In the genomic region with DNA sequence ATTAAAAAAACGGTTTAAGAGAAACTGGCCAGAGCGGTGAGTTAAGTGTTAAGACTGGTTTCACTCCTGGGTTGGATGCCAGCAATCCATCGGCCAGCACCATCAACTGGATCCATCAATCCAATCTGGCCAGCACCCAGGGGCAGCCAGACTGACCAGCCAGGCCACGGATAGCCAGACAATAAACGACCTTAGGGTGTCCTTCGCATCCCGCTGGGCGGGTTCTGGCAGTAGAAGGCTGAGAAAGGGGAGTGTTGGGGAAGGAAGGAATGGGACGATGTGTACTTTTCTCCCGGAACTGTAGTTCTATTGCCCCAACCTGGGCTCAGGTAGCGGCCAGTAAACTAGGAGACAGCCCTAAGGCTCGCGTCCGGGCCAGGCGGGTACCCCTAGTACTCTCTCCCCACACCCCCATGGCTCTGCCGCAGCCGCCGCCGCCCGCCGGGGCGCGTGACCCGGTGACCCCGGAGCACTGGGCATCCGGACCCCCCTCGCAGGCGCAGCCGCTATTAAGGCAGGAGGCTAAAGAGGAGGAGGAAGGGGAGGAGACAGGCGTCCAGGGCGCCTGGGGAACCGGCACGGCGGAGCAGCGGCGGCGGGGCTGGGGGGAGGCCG, we compare ENCODE assay signal across 8 cellular contexts. TPM values are rescaled to one million over a fixed set of nuclear protein-coding genes. Genes with fewer than 3 reads are reported as not detected.
DNase-seq lines count a peak whose midpoint lies in the region; ATAC-seq and TF ChIP-seq lines count a peak whose summit lies in the region.

Gene CASD1 (plus strand): TSS at position 546 of the 615 bp plus-strand sequence. CDS start 276 bp downstream, outside the sequence.

- DNase-seq in CD1c-positive myeloid dendritic cell (ENCODE audit: extremely low spot score) (peak; percentile 45), GM19240 (ENCODE audit: insufficient read length, low spot score) (peak; percentile 40), Peyer's patch (peak; percentile 71 to 83 (median 72)), foreskin keratinocyte (no peak), superior temporal gyrus (ENCODE audit: extremely low spot score) (peak; percentile 58)
- DNase-seq in activated T-helper 2 cell treated with anti-CD3 and anti-CD28 coated beads, Interferon-gamma antibody, Interleukin-2, Interleukin-4, amounts not matched to agents 10 μg/mL and 5 μg/mL and 100 μg/mL, durations not matched to agents 14 hours and 24 hours and 36 hours (ENCODE audit: low spot score), result peak; percentile 54

- ATAC-seq in HG03442 (IDR thresholded peaks at IDR 0.05; ENCODE audit: unreplicated experiment) (peak; percentile 56), foreskin keratinocyte (peak; percentile 51)

- no peaks in the 10 kb centered on the region for H3K27me3 Mint-ChIP-seq in activated T-helper 2 cell treated with anti-CD3 and anti-CD28 coated beads, Interferon-gamma antibody, Interleukin-2, Interleukin-4, amounts not matched to agents 10 μg/mL and 5 μg/mL and 100 μg/mL, durations not matched to agents 14 hours and 24 hours and 36 hours (ENCODE audit: low read depth)

- H3K27ac ChIP-seq in Peyer's patch (peak within 1 kb of the TSS; percentile 87 to 94 (median 92)), foreskin keratinocyte (peak within 1 kb of the TSS; percentile 80), neutrophil (peak within 1 kb of the TSS; percentile 55)

- peak within 1 kb of the TSS; percentile 86 for H3K27ac Mint-ChIP-seq in activated T-helper 2 cell treated with anti-CD3 and anti-CD28 coated beads, Interferon-gamma antibody, Interleukin-2, Interleukin-4, amounts not matched to agents 10 μg/mL and 5 μg/mL and 100 μg/mL, durations not matched to agents 14 hours and 24 hours and 36 hours

- H3K36me3 ChIP-seq in Peyer's patch (no peaks in the 10 kb centered on the region), neutrophil (no peaks in the 10 kb centered on the region)

- H3K9me3 ChIP-seq in Peyer's patch, result no peaks in the 10 kb centered on the region
- no peaks in the 10 kb centered on the region for H3K9me3 ChIP-seq in neutrophil

- H3K4me3 ChIP-seq in Peyer's patch (peak within 1 kb of the TSS; percentile 78 to 94 (median 86)), neutrophil (ENCODE audit: low read depth in 1 of 2, low read length in 1 of 2) (peak within 1 kb of the TSS; percentile 70 to 77)

- H3K9me3 Mint-ChIP-seq in activated T-helper 2 cell treated with anti-CD3 and anti-CD28 coated beads, Interferon-gamma antibody, Interleukin-2, Interleukin-4, amounts not matched to agents 10 μg/mL and 5 μg/mL and 100 μg/mL, durations not matched to agents 14 hours and 24 hours and 36 hours, result no peaks in the 10 kb centered on the region

- intact Hi-C loops in activated T-helper 2 cell treated with anti-CD3 and anti-CD28 coated beads, Interferon-gamma antibody, Interleukin-2, Interleukin-4, amounts not matched to agents 10 μg/mL and 5 μg/mL and 100 μg/mL, durations not matched to agents 14 hours and 24 hours and 36 hours (cut with micrococcal nuclease), result loop anchor here (5.0 kb wide), 1 partner anchor 993 kb away; no protein-coding TSS in a partner anchor

- H3K4me3 Mint-ChIP-seq in activated T-helper 2 cell treated with anti-CD3 and anti-CD28 coated beads, Interferon-gamma antibody, Interleukin-2, Interleukin-4, amounts not matched to agents 10 μg/mL and 5 μg/mL and 100 μg/mL, durations not matched to agents 14 hours and 24 hours and 36 hours (ENCODE audit: low read depth), result peak within 1 kb of the TSS; percentile 85

- H3K27me3 ChIP-seq in Peyer's patch, result no peaks in the 10 kb centered on the region
- H3K27me3 ChIP-seq in foreskin keratinocyte, result no peaks in the 10 kb centered on the region
- peaks cover 2% of the 10 kb centered on the region for H3K27me3 ChIP-seq in neutrophil

- H3K4me1 Mint-ChIP-seq in activated T-helper 2 cell treated with anti-CD3 and anti-CD28 coated beads, Interferon-gamma antibody, Interleukin-2, Interleukin-4, amounts not matched to agents 10 μg/mL and 5 μg/mL and 100 μg/mL, durations not matched to agents 14 hours and 24 hours and 36 hours (ENCODE audit: low read depth), result peaks cover 33% of the 10 kb centered on the region

- H3K4me1 ChIP-seq in Peyer's patch, result peaks cover 0 to 27% (median 3%) of the 10 kb centered on the region in 4 donors
- H3K4me1 ChIP-seq in foreskin keratinocyte, result peaks cover 18% of the 10 kb centered on the region
- H3K4me1 ChIP-seq in neutrophil (ENCODE audit: control insufficient read depth in 1 of 2, insufficient read depth in 1 of 2, low read depth in 1 of 2, low read length in 1 of 2), result peaks cover 12 to 19% of the 10 kb centered on the region in 2 experiments

- TF ChIP-seq POLR2A in Peyer's patch (IDR thresholded peaks at IDR 0.05), result peak in 1 of 2 donors; percentile 4

- H3K36me3 Mint-ChIP-seq in activated T-helper 2 cell treated with anti-CD3 and anti-CD28 coated beads, Interferon-gamma antibody, Interleukin-2, Interleukin-4, amounts not matched to agents 10 μg/mL and 5 μg/mL and 100 μg/mL, durations not matched to agents 14 hours and 24 hours and 36 hours (ENCODE audit: low read depth), result peaks cover 22% of the 10 kb centered on the region

- TF ChIP-seq CTCF in Peyer's patch (IDR thresholded peaks at IDR 0.05), result no peak
- no peak for TF ChIP-seq CTCF in foreskin keratinocyte (conservative IDR thresholded peaks at IDR 0.05)
- no peak for TF ChIP-seq CTCF in neutrophil (IDR thresholded peaks at IDR 0.05)

RNA-seq across cellular contexts. Expression of gene CASD1, which starts in this region (rescaled TPM):
- total RNA-seq in Peyer's patch, result 10 to 100 TPM in 1 of 4 donors, 1 to 10 TPM in 3; 5.2 to 23.9 (median 9.3) TPM
- 17.7 and 21.3 TPM in 2 replicates for total RNA-seq in activated T-helper 2 cell treated with anti-CD3 and anti-CD28 coated beads, Interferon-gamma antibody, Interleukin-2, Interleukin-4, amounts not matched to agents 10 μg/mL and 5 μg/mL and 100 μg/mL, durations not matched to agents 14 hours and 24 hours and 36 hours
- 6.0 and 6.2 TPM in 2 replicates for total RNA-seq in foreskin keratinocyte
- 3.0 and 3.3 TPM in 2 replicates for polyA plus RNA-seq in foreskin keratinocyte

Comparison
In these comparisons a context has a peak if more than half of its experiments do, and no peak if none do; other contexts are left out.
1. DNase-seq: peak in CD1c-positive myeloid dendritic cell (single experiment), GM19240 (single experiment), Peyer's patch (3 of 3), activated T-helper 2 cell treated with anti-CD3 and anti-CD28 coated beads, Interferon-gamma antibody, Interleukin-2, Interleukin-4, amounts not matched to agents 10 μg/mL and 5 μg/mL and 100 μg/mL, durations not matched to agents 14 hours and 24 hours and 36 hours (single experiment) and superior temporal gyrus (single experiment); none in foreskin keratinocyte (0 of 2).
2. Peak in every context shown above with its lines, with median percentiles within 50 percentile points of each other: H3K27ac ChIP-seq.